In genomic region chr12:26034371-26035142, GRCh38 we compare ENCODE assay signal across 28 cellular contexts.
DNase-seq lines count a peak whose midpoint lies in the region; ATAC-seq and TF ChIP-seq lines count a peak whose summit lies in the region.
"Had no signal": no experiment of that assay in that cellular context is flagged by ENCODE, and none has a peak within 500 bp of the region (broad histone marks: within the 10 kb centered on the region; RNA-seq: fewer than 3 reads in every experiment).

No MANE protein-coding gene starts in this region.

- H3K4me1 ChIP-seq in SK-N-SH (ENCODE audit: control insufficient read depth in 1 of 2, insufficient read depth in 2 of 2, low read depth in 1 of 2, low read length in 1 of 2) (peaks cover 21 to 30% of the 10 kb centered on the region in 2 experiments; a peak in 3 of 4 replicates), uterus (peaks cover 0 to 5% of the 10 kb centered on the region in 2 donors), left lung (peaks cover 0 to 11% of the 10 kb centered on the region in 2 donors), HAP-1 (no peaks in the 10 kb centered on the region; the same call in 1 of the 2 replicates)
- H3K4me1 ChIP-seq: Peyer's patch had no signal

- H3K9ac ChIP-seq in SK-N-SH, result no peak overlapping the region

- TF ChIP-seq POLR2A in uterus (IDR thresholded peaks at IDR 0.05), result no peak

- no peak for TF ChIP-seq RAD21 in SK-N-SH (IDR thresholded peaks at IDR 0.05; ENCODE audit: low read length)

- H3K4me3 ChIP-seq in SK-N-SH (ENCODE audit: low read depth in 2 of 2, low read length in 1 of 2) (no peak overlapping the region), fibroblast of mammary gland (ENCODE audit: control insufficient read depth, low read depth, low read length) (no peak overlapping the region), uterus (no peak overlapping the region), left lung (no peak overlapping the region), HAP-1 (no peak overlapping the region)
- H3K4me3 ChIP-seq: GM12878, left ventricle myocardium inferior, Peyer's patch, prostate gland, tibial artery had no signal

- in situ Hi-C loops in HAP-1 (cut with MboI; ENCODE audit: low sequenced_read_pairs), result loop anchor here (25.0 kb wide), 1 partner anchor 472 kb away; the partner anchor contains the start of gene LMNTD1

- H3K27me3 ChIP-seq in SK-N-SH (ENCODE audit: insufficient read depth), result no peaks in the 10 kb centered on the region
- no peaks in the 10 kb centered on the region for H3K27me3 ChIP-seq in uterus
- no peaks in the 10 kb centered on the region for H3K27me3 ChIP-seq in left lung
- H3K27me3 ChIP-seq in HAP-1 (ENCODE audit: low read depth), result no peaks in the 10 kb centered on the region
- H3K27me3 ChIP-seq: Peyer's patch, tibial artery had no signal

- peaks cover 93% of the 10 kb centered on the region for H3K79me2 ChIP-seq in SK-N-SH (ENCODE audit: insufficient read depth)

- no peak for DNase-seq in SK-N-SH
- DNase-seq in NCI-H460 (ENCODE audit: extremely low read depth, low read depth), result peak; percentile 80
- peak; percentile 69 for DNase-seq in fibroblast of mammary gland (ENCODE audit: low read depth)
- DNase-seq in uterus, result no peak
- DNase-seq in left lung, result no peak
- DNase-seq in HAP-1 (ENCODE audit: low spot score in 2 of 2), result no peak
- DNase-seq: activated CD4-positive, alpha-beta memory T cell treated with anti-CD3 and anti-CD28 coated beads, Interleukin-2, amount 10 ng/mL, durations not matched to agents 7 days and 5 days; activated CD4-positive, CD25-positive, alpha-beta regulatory T cell; activated naive CD4-positive, alpha-beta T cell treated with anti-CD3 and anti-CD28 coated beads, Interleukin-2, amount 10 ng/mL, durations not matched to agents 7 days and 5 days; aorta; effector CD8-positive, alpha-beta T cell; GDM1; HCEC 1CT; head of caudate nucleus; left ventricle myocardium inferior; NCI-H1092 treated with DMSO at 0.1 percent for 48 hours; NCI-H2081 treated with DMSO at 0.1 percent for 48 hours; NCI-H510A; Peyer's patch; small intestine; stimulated activated naive CD8-positive, alpha-beta T cell treated with anti-CD3 and anti-CD28 coated beads, Interleukin-15, Interleukin-2, amounts not matched to agents 100 U/mL and 50 U/mL, for 24 hours; tibial artery had no signal

- ATAC-seq in SK-N-SH treated with all-trans-retinoic acid at 6 μM for 48 hours (no peak), left lung (no peak), GM19328 (IDR thresholded peaks at IDR 0.05; ENCODE audit: unreplicated experiment) (no peak)
- ATAC-seq: esophagus mucosa; GM12878; stimulated activated naive CD8-positive, alpha-beta T cell treated with anti-CD3 and anti-CD28 coated beads, Interleukin-15, Interleukin-2, amounts not matched to agents 100 U/mL and 50 U/mL, for 24 hours had no signal

- no peak overlapping the region for H3K4me2 ChIP-seq in SK-N-SH

- CTCF ChIA-PET in SK-N-SH (lab: Yijun Ruan, JAX), result interaction anchor here (1.4 to 4.8 kb wide), 2 partner anchors 22 to 598 kb away, joined by 3 to 24 read pairs; no protein-coding TSS in a partner anchor

- H3F3A ChIP-seq in SK-N-SH (replicated peaks; ENCODE audit: insufficient read depth), result no peaks in the 10 kb centered on the region

- POLR2A ChIA-PET in SK-N-SH (lab: Yijun Ruan, JAX), result no interaction called here

- H3K9me3 ChIP-seq in SK-N-SH (no peaks in the 10 kb centered on the region), uterus (no peaks in the 10 kb centered on the region), left lung (no peaks in the 10 kb centered on the region), HAP-1 (no peaks in the 10 kb centered on the region)
- H3K9me3 ChIP-seq: left ventricle myocardium inferior, Peyer's patch, prostate gland, tibial artery had no signal

- no peak for TF ChIP-seq EP300 in SK-N-SH (IDR thresholded peaks at IDR 0.05; ENCODE audit: borderline replicate concordance in 1 of 2, low read depth in 1 of 2, low read length in 1 of 2)

- TF ChIP-seq CTCF in SK-N-SH (IDR thresholded peaks at IDR 0.05) (no peak), fibroblast of mammary gland (conservative IDR thresholded peaks at IDR 0.05; ENCODE audit: control insufficient read depth, insufficient read depth, low read depth, low read length) (no peak), uterus (IDR thresholded peaks at IDR 0.05) (no peak), left lung (IDR thresholded peaks at IDR 0.05) (no peak)

- H3K9me2 ChIP-seq in SK-N-SH, result no peaks in the 10 kb centered on the region

- no peaks in the 10 kb centered on the region for H3K36me3 ChIP-seq in SK-N-SH (replicated peaks in 1 of 2; ENCODE audit: control insufficient read depth in 1 of 2, insufficient read depth in 2 of 2, low read length in 1 of 2)
- H3K36me3 ChIP-seq in uterus, result no peaks in the 10 kb centered on the region
- no peaks in the 10 kb centered on the region for H3K36me3 ChIP-seq in left lung
- no peaks in the 10 kb centered on the region for H3K36me3 ChIP-seq in HAP-1 (replicated peaks)
- H3K36me3 ChIP-seq: left ventricle myocardium inferior, Peyer's patch, prostate gland, tibial artery had no signal

- no peak overlapping the region for H2AFZ ChIP-seq in SK-N-SH (ENCODE audit: low read depth)

- 87% methylated on average over 5 of the region's 5 CpGs for WGBS in SK-N-SH (ENCODE audit: low lambda C conversion rate)

- intact Hi-C loops in uterus (cut with DNase I; ENCODE audit: low total_unique reads) (loop anchor here (10.0 kb wide), 1 partner anchor 80 kb away; the partner anchor contains the start of gene RASSF8), left lung (cut with DNase I) (no loop called here)

- H4K20me1 ChIP-seq in SK-N-SH (ENCODE audit: insufficient read depth), result peaks cover 39% of the 10 kb centered on the region

- H3K27ac ChIP-seq in SK-N-SH (ENCODE audit: low read depth in 2 of 2, low read length in 1 of 2) (peak overlapping the region in 1 of 2 experiments; percentile 21; a peak in 3 of 4 replicates), uterus (peak overlapping the region; percentile 39 to 47), left lung (no peak overlapping the region)
- H3K27ac ChIP-seq: 22Rv1, left ventricle myocardium inferior, Peyer's patch, prostate gland, tibial artery had no signal

TF ChIP-seq in SK-N-SH, 30 proteins besides CTCF, POLR2A, EP300 and RAD21 (continues in another document):
- TF ChIP-seq REST (IDR thresholded peaks at IDR 0.05; ENCODE audit: low read depth, low read length), result no peak

TF ChIP-seq in SK-N-SH treated with all-trans-retinoic acid at 6 μM for 48 hours, 23 proteins besides CTCF, POLR2A, EP300 and RAD21:
- no peak for TF ChIP-seq BACH2 (CRISPR knock-in tag; IDR thresholded peaks at IDR 0.05; ENCODE audit: borderline replicate concordance)
- no peak for TF ChIP-seq SNAI2 (CRISPR knock-in tag; IDR thresholded peaks at IDR 0.05)
- TF ChIP-seq GLIS3 (CRISPR knock-in tag; IDR thresholded peaks at IDR 0.05), result no peak

Comparison
In these comparisons a context has a peak if more than half of its experiments do, and no peak if none do; other contexts are left out.
1. DNase-seq: peak in NCI-H460 (single experiment) and fibroblast of mammary gland (single experiment); none in SK-N-SH (single experiment), uterus (0 of 2), left lung (0 of 2) and HAP-1 (0 of 2).
2. H3K27ac ChIP-seq: peak in uterus (2 of 2); none in left lung (0 of 2).